ENCODE assay signal across 9 cellular contexts in genomic region chr17:50719924-50720805, GRCh38. TPM values are rescaled to one million over a fixed set of nuclear protein-coding genes. Genes with fewer than 3 reads are reported as not detected.
A peak's percentile ranks its signal among the peaks of the same experiment; 100 is the strongest.
DNase-seq lines count a peak whose midpoint lies in the region; ATAC-seq and TF ChIP-seq lines count a peak whose summit lies in the region.
"Had no signal": no experiment of that assay in that cellular context is flagged by ENCODE, and none has a peak within 500 bp of the region (broad histone marks: within the 10 kb centered on the region; RNA-seq: fewer than 3 reads in every experiment).

No MANE protein-coding gene starts in this region.

- no peak for TF ChIP-seq CTCF in RWPE1 (conservative IDR thresholded peaks at IDR 0.05; ENCODE audit: low read depth)
- TF ChIP-seq CTCF in progenitor cell of endocrine pancreas (IDR thresholded peaks at IDR 0.05; ENCODE audit: unreplicated experiment), result no peak

- H3K4me1 Mint-ChIP-seq in progenitor cell of endocrine pancreas (ENCODE audit: low read depth), result peaks cover 24% of the 10 kb centered on the region

- no peaks in the 10 kb centered on the region for H3K27me3 Mint-ChIP-seq in progenitor cell of endocrine pancreas

- no peaks in the 10 kb centered on the region for H3K9me3 Mint-ChIP-seq in progenitor cell of endocrine pancreas (ENCODE audit: low read depth)

- ATAC-seq in GM19397 (IDR thresholded peaks at IDR 0.05; ENCODE audit: unreplicated experiment), result no peak

- no peak for TF ChIP-seq POLR2A in erythroblast (IDR thresholded peaks at IDR 0.05; ENCODE audit: low read length)

- no peaks in the 10 kb centered on the region for H3K36me3 Mint-ChIP-seq in progenitor cell of endocrine pancreas (ENCODE audit: insufficient read depth)

- peak overlapping the region; percentile 100 for H3K27ac Mint-ChIP-seq in progenitor cell of endocrine pancreas

- DNase-seq in NCI-H1092 treated with DMSO at 0.1 percent for 48 hours (lab: John Stamatoyannopoulos, UW) (peak; percentile 15), NCI-H1092 (lab: John Stamatoyannopoulos, UW) (no peak), RWPE1 (ENCODE audit: low spot score) (no peak), erythroblast (lab: John Stamatoyannopoulos, UW) (peak; percentile 52 to 89), progenitor cell of endocrine pancreas (ENCODE audit: low spot score, unreplicated experiment) (no peak), AG08395 (ENCODE audit: low spot score) (no peak)
- DNase-seq in stimulated activated CD4-positive, alpha-beta T cell treated with anti-CD3 and anti-CD28 coated beads, Interleukin-4, amount 100 ng/mL, for 24 hours, result no peak

- CTCF ChIA-PET in RWPE1 (lab: Yijun Ruan, JAX), result no interaction called here

- peak overlapping the region; percentile 95 for H3K27ac ChIP-seq in RWPE1

- H3K4me3 Mint-ChIP-seq in progenitor cell of endocrine pancreas (ENCODE audit: low read depth), result peak overlapping the region; percentile 96

- POLR2A ChIA-PET in RWPE1 (lab: Yijun Ruan, JAX; ENCODE audit: low non-redundant PET), result no interaction called here

RNA-seq across cellular contexts. Expression of gene LUC7L3, which starts 0.8 kb away (rescaled TPM):
- total RNA-seq in progenitor cell of endocrine pancreas, result 168 and 184 TPM in 2 replicates

RNA-seq across cellular contexts. Expression of gene ANKRD40, which starts 12.5 kb away (rescaled TPM):
- total RNA-seq in progenitor cell of endocrine pancreas, result 39.0 and 39.2 TPM in 2 replicates

RNA-seq across cellular contexts. Expression of gene ANKRD40CL, which starts 47.2 kb away (rescaled TPM):
- not detected in 2 replicates for total RNA-seq in progenitor cell of endocrine pancreas
- total RNA-seq: subcutaneous adipose tissue had no signal

Comparison
In these comparisons a context has a peak if more than half of its experiments do, and no peak if none do; other contexts are left out.
1. DNase-seq: peak in NCI-H1092 treated with DMSO at 0.1 percent for 48 hours (single experiment) and erythroblast (2 of 2); none in NCI-H1092 (single experiment), RWPE1 (single experiment), progenitor cell of endocrine pancreas (single experiment), stimulated activated CD4-positive, alpha-beta T cell treated with anti-CD3 and anti-CD28 coated beads, Interleukin-4, amount 100 ng/mL, for 24 hours (single experiment) and AG08395 (single experiment).